18 cellular contexts compared by ENCODE assay signal in genomic region chr1:16199157-16199501, GRCh38. TPM values are rescaled to one million over a fixed set of nuclear protein-coding genes. Genes with fewer than 3 reads are reported as not detected.
"Had no signal": no experiment of that assay in that cellular context is flagged by ENCODE, and none has a peak within 500 bp of the region (broad histone marks: within the 10 kb centered on the region; RNA-seq: fewer than 3 reads in every experiment).

No MANE protein-coding gene starts in this region.

- H3K27me3 Mint-ChIP-seq: effector memory CD8-positive, alpha-beta T cell had no signal

- H3K27ac Mint-ChIP-seq: activated CD8-positive, alpha-beta memory T cell treated with anti-CD3 and anti-CD28 coated beads, Interleukin-2, amount 10 ng/mL, durations not matched to agents 7 days and 5 days; WTC11 had no signal

- ATAC-seq: activated CD8-positive, alpha-beta memory T cell treated with anti-CD3 and anti-CD28 coated beads, Interleukin-2, amount 10 ng/mL, durations not matched to agents 7 days and 5 days; effector memory CD8-positive, alpha-beta T cell; gastroesophageal sphincter; pancreas; WTC11 had no signal

- H3K4me3 Mint-ChIP-seq: activated CD4-positive, alpha-beta T cell treated with anti-CD3 and anti-CD28 coated beads, Interleukin-2, amount 10 ng/mL, durations not matched to agents 7 days and 5 days; activated CD8-positive, alpha-beta memory T cell treated with anti-CD3 and anti-CD28 coated beads, Interleukin-2, amount 10 ng/mL, durations not matched to agents 7 days and 5 days; activated T-cell treated with anti-CD3 and anti-CD28 coated beads, Interleukin-2, amount 50 U/mL, for 4 hours; brain; dendritic cell treated with granulocyte-macrophage colony-stimulating factor and Interleukin-4, amounts not matched to agents 40 ng/mL and 50 ng/mL, for 4 days; effector memory CD8-positive, alpha-beta T cell; neural crest cell; WTC11 had no signal

- H3K4me3 ChIP-seq: gastroesophageal sphincter, left ventricle myocardium inferior, pancreas, tibial artery, uterus had no signal

- H3K27ac ChIP-seq: epithelial cell of prostate, gastroesophageal sphincter, left ventricle myocardium inferior, pancreas, tibial artery had no signal

- DNase-seq: activated CD4-positive, alpha-beta T cell treated with anti-CD3 and anti-CD28 coated beads, Interleukin-2, amount 10 ng/mL, durations not matched to agents 7 days and 5 days; activated CD8-positive, alpha-beta memory T cell treated with anti-CD3 and anti-CD28 coated beads, Interleukin-2, amount 10 ng/mL, durations not matched to agents 7 days and 5 days; activated T-cell treated with anti-CD3 and anti-CD28 coated beads, Interleukin-2, amount 50 U/mL, for 4 hours; amygdala; effector memory CD8-positive, alpha-beta T cell; islet precursor cell; left ventricle myocardium inferior; mesendoderm; stimulated activated CD4-positive, alpha-beta T cell treated with anti-CD3 and anti-CD28 coated beads, Interleukin-4, amount 100 ng/mL, for 4 hours; tibial artery; uterus had no signal

- H3K4me1 Mint-ChIP-seq: brain, neural crest cell, WTC11 had no signal

- H3K36me3 ChIP-seq: gastroesophageal sphincter, pancreas, uterus had no signal

- H3K36me3 Mint-ChIP-seq: activated CD8-positive, alpha-beta memory T cell treated with anti-CD3 and anti-CD28 coated beads, Interleukin-2, amount 10 ng/mL, durations not matched to agents 7 days and 5 days; brain had no signal

- H3K27me3 ChIP-seq: gastroesophageal sphincter, pancreas, tibial artery, uterus had no signal

- H3K9me3 ChIP-seq: gastroesophageal sphincter, left ventricle myocardium inferior, pancreas, tibial artery, uterus had no signal

- H3K4me1 ChIP-seq: gastroesophageal sphincter, left ventricle myocardium inferior, pancreas, tibial artery had no signal

- H3K9me3 Mint-ChIP-seq: activated CD4-positive, alpha-beta T cell treated with anti-CD3 and anti-CD28 coated beads, Interleukin-2, amount 10 ng/mL, durations not matched to agents 7 days and 5 days; activated T-cell treated with anti-CD3 and anti-CD28 coated beads, Interleukin-2, amount 50 U/mL, for 4 hours; brain; dendritic cell treated with granulocyte-macrophage colony-stimulating factor and Interleukin-4, amounts not matched to agents 40 ng/mL and 50 ng/mL, for 4 days; effector memory CD8-positive, alpha-beta T cell; neural crest cell; WTC11 had no signal

RNA-seq across cellular contexts. Expression of gene EPHA2, which starts 43.3 kb away (rescaled TPM):
- total RNA-seq: activated CD4-positive, alpha-beta T cell treated with anti-CD3 and anti-CD28 coated beads, Interleukin-2, amount 10 ng/mL, durations not matched to agents 7 days and 5 days; activated CD8-positive, alpha-beta memory T cell treated with anti-CD3 and anti-CD28 coated beads, Interleukin-2, amount 10 ng/mL, durations not matched to agents 7 days and 5 days had no signal
